Comparison of ENCODE assay signal across 11 cellular contexts in the genomic region with DNA sequence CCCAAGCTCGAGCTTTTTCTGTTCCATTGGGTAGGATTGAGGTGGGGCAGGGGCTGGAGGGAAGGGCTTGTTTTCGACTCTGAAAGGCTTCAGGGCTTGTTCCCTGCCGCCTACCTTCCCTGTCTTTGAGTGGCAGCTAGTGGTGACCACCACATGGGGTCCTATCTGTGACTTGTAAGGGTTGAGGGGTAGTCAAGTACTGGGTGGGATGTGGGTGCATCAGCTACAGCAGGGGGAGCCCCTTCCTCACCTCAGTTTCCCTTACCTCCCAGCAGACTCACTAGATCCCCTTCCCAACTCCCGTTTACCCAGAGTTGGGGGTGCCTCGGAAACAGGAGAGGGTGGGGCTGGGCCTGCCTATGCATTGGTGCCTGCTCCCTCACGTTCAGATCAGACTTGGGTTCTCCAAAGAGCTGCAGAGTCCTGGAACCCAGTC. TPM values are rescaled to one million over a fixed set of nuclear protein-coding genes. Genes with fewer than 3 reads are reported as not detected.
A peak's percentile ranks its signal among the peaks of the same experiment; 100 is the strongest.
DNase-seq lines count a peak whose midpoint lies in the region; ATAC-seq and TF ChIP-seq lines count a peak whose summit lies in the region.
"Had no signal": no experiment of that assay in that cellular context is flagged by ENCODE, and none has a peak within 500 bp of the region (broad histone marks: within the 10 kb centered on the region; RNA-seq: fewer than 3 reads in every experiment).

No MANE protein-coding gene starts in this region.

- H3K79me2 ChIP-seq in neural cell (replicated peaks; ENCODE audit: insufficient read depth, low read length) = no peaks in the 10 kb centered on the region

- CTCF ChIA-PET in CD8-positive, alpha-beta memory T cell (lab: Charles Lee) = no interaction called here

- no peak overlapping the region for H2AFZ ChIP-seq in neural cell (ENCODE audit: low read depth, low read length)

- H4K20me1 ChIP-seq in neural cell (ENCODE audit: insufficient read depth) = no peaks in the 10 kb centered on the region

- H3K4me1 ChIP-seq in CD8-positive, alpha-beta memory T cell (ENCODE audit: insufficient read depth, low read length) = peaks cover 19% of the 10 kb centered on the region

- ATAC-seq in HG02759 (IDR thresholded peaks at IDR 0.05; ENCODE audit: unreplicated experiment) = no peak

- peak overlapping the region in 5 of 7 donors; percentile 9 to 82 (median 43) for H3K4me3 Mint-ChIP-seq in CD8-positive, alpha-beta memory T cell

- H3K27me3 ChIP-seq in CD8-positive, alpha-beta memory T cell (ENCODE audit: insufficient read depth, low read length, poor library complexity, severe bottlenecking) = peaks cover 16% of the 10 kb centered on the region
- H3K27me3 ChIP-seq in dorsolateral prefrontal cortex = peaks cover 0 to 3% (median 0%) of the 10 kb centered on the region in 45 donors
- H3K27me3 ChIP-seq in neural cell (ENCODE audit: insufficient read depth, low read depth, low read length) = peaks cover 49% of the 10 kb centered on the region

- POLR2A ChIA-PET in CD8-positive, alpha-beta memory T cell (lab: Charles Lee) = interaction anchor here (1.1 kb wide), 1 partner anchor 15 kb away, joined by 3 read pairs; no protein-coding TSS in a partner anchor

- TF ChIP-seq RAD21 in neural cell (conservative IDR thresholded peaks at IDR 0.05) = no peak

- no peaks in the 10 kb centered on the region for H3F3A ChIP-seq in neural cell (ENCODE audit: insufficient read depth, low read length, poor library complexity, severe bottlenecking)

- intact Hi-C loops in dorsolateral prefrontal cortex (cut with DNase I) = no loop called here

- peak overlapping the region in 3 of 8 donors; percentile 17 to 61 (median 22) for H3K27ac Mint-ChIP-seq in CD8-positive, alpha-beta memory T cell

- H3K9ac ChIP-seq in neural cell (ENCODE audit: low read length) = no peak overlapping the region

- H3K9me3 ChIP-seq in CD8-positive, alpha-beta memory T cell (ENCODE audit: low read length) = no peaks in the 10 kb centered on the region
- H3K9me3 ChIP-seq in neural cell (ENCODE audit: low read length) = no peaks in the 10 kb centered on the region
- H3K9me3 ChIP-seq: Peyer's patch, upper lobe of left lung had no signal

- H3K36me3 Mint-ChIP-seq in CD8-positive, alpha-beta memory T cell = no peaks in the 10 kb centered on the region

- no peak overlapping the region for H3K27ac ChIP-seq in CD8-positive, alpha-beta memory T cell (ENCODE audit: low read depth, low read length)
- H3K27ac ChIP-seq in dorsolateral prefrontal cortex (peak overlapping the region in 47 of 59 donors; percentile 7 to 91 (median 74)), neural cell (ENCODE audit: low read length) (no peak overlapping the region)
- H3K27ac ChIP-seq: Peyer's patch had no signal

- no peaks in the 10 kb centered on the region for H3K9me3 Mint-ChIP-seq in CD8-positive, alpha-beta memory T cell

- H3K4me2 ChIP-seq in neural cell (ENCODE audit: low read length) = no peak overlapping the region

- H3K36me3 ChIP-seq in CD8-positive, alpha-beta memory T cell (ENCODE audit: insufficient read depth, low read length) = no peaks in the 10 kb centered on the region
- no peaks in the 10 kb centered on the region for H3K36me3 ChIP-seq in neural cell (ENCODE audit: insufficient read depth, low read length)
- H3K36me3 ChIP-seq: Peyer's patch, upper lobe of left lung had no signal

- no peak overlapping the region for H3K4me3 ChIP-seq in CD8-positive, alpha-beta memory T cell (ENCODE audit: low read length)
- peak overlapping the region; percentile 56 for H3K4me3 ChIP-seq in Jurkat, Clone E6-1 (ENCODE audit: low read length)
- H3K4me3 ChIP-seq in dorsolateral prefrontal cortex (peak overlapping the region in 23 of 59 donors; percentile 51 to 70 (median 64)), neural cell (ENCODE audit: low read length) (peak overlapping the region; percentile 58), foreskin fibroblast (ENCODE audit: low read depth in 1 of 2, low read length in 2 of 2) (no peak overlapping the region)

- DNase-seq in CD8-positive, alpha-beta memory T cell = no peak
- no peak for DNase-seq in Jurkat, Clone E6-1 (ENCODE audit: low read depth, low spot score)
- DNase-seq in dorsolateral prefrontal cortex (no peak), foreskin fibroblast (no peak), AG08395 (ENCODE audit: low spot score) (no peak)
- DNase-seq: activated effector memory CD4-positive, alpha-beta T cell treated with Interleukin-2 at 50 U/mL for 16 hours; GOT3; Peyer's patch had no signal

- H3K4me1 Mint-ChIP-seq in CD8-positive, alpha-beta memory T cell = peaks cover 4 to 17% (median 8%) of the 10 kb centered on the region in 3 donors

- TF ChIP-seq EP300 in neural cell (conservative IDR thresholded peaks at IDR 0.05; ENCODE audit: poor library complexity, severe bottlenecking) = no peak

- H3K27me3 Mint-ChIP-seq in CD8-positive, alpha-beta memory T cell = peaks cover 33 to 62% of the 10 kb centered on the region in 2 donors

- no peak for TF ChIP-seq CTCF in dorsolateral prefrontal cortex (IDR thresholded peaks at IDR 0.05 in 54 of 56, conservative IDR thresholded peaks at IDR 0.05 in 2 of 56; ENCODE audit: low read depth in 1 of 56, partially characterized antibody in 56 of 56)
- TF ChIP-seq CTCF in neural cell (IDR thresholded peaks at IDR 0.05; ENCODE audit: poor library complexity, severe bottlenecking) = no peak
- no peak for TF ChIP-seq CTCF in foreskin fibroblast (IDR thresholded peaks at IDR 0.05; ENCODE audit: low read depth, low read length)

- no peaks in the 10 kb centered on the region for H3K9me2 ChIP-seq in neural cell (ENCODE audit: insufficient read depth, low read length)

TF ChIP-seq in neural cell, 6 proteins besides CTCF, POLR2A, EP300 and RAD21:
- no peak for TF ChIP-seq TAF1 (IDR thresholded peaks at IDR 0.05; ENCODE audit: low read depth)

RNA-seq across cellular contexts. Expression of a gene that starts 5.9 kb away (rescaled TPM):
- under 1 TPM in 1 of 2 experiments, not detected in 1; 0.11 TPM for total RNA-seq in CD8-positive, alpha-beta memory T cell
- polyA plus RNA-seq in CD8-positive, alpha-beta memory T cell = not detected
- polyA plus RNA-seq in Jurkat, Clone E6-1 (2012; ENCODE audit: insufficient read depth, insufficient read length) = 4.8 TPM
- total RNA-seq in dorsolateral prefrontal cortex = 1 to 10 TPM; 1.7 to 8.3 (median 3.8) TPM
- 0.59 and 3.2 TPM in 2 replicates for polyA plus RNA-seq in neural cell
- 3.5 and 3.9 TPM in 2 replicates for polyA minus RNA-seq in neural cell

Comparison
In these comparisons a context has a peak if more than half of its experiments do, and no peak if none do; other contexts are left out.
1. H3K27ac ChIP-seq: peak in dorsolateral prefrontal cortex (47 of 59); none in CD8-positive, alpha-beta memory T cell (single experiment) and neural cell (single experiment).
2. H3K4me3 ChIP-seq: peak in Jurkat, Clone E6-1 (single experiment) and neural cell (single experiment); none in CD8-positive, alpha-beta memory T cell (single experiment) and foreskin fibroblast (0 of 2).